In the genomic region with DNA sequence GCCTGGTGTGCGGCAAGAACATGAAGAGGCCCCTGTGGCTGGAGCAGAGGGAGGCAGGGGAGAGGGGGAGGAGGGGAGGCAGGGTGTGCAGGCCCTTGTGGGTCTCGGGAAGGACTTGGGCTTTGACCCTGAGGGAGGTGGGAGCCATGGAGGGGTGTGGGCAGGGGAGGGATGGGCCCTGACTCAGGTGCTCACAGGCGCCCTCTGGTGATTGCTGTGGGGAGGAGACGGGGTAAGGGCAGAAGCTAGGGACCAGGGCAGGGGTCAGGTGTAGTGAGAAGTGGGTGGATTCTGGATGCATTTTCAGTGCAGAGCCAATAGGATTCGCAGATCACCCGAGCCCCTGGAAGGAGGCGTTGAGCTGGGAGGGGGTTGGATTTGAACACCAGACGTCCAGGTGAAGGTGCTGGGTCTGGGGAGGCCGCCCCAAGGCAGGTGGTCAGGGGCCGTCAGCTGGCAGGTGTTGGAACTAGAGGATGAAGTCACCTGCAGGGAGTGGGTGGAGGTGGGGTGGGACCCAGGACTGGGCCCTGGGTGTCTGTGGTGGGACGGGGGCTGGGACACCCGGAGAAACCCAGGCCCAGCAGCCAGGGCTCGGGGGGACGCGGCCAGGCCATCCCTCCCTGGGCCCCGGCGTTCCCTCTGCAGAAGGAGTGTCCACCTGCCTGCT, we compare ENCODE assay signal across 8 cellular contexts.
DNase-seq lines count a peak whose midpoint lies in the region; ATAC-seq and TF ChIP-seq lines count a peak whose summit lies in the region.

No MANE protein-coding gene starts in this region.

- H3K27ac ChIP-seq in right cardiac atrium (ENCODE audit: low read length), result no peak overlapping the region
- H3K27ac ChIP-seq in esophagus squamous epithelium, result no peak overlapping the region

- peak; percentile 8 to 55 for ATAC-seq in right cardiac atrium
- ATAC-seq in GM18502 (IDR thresholded peaks at IDR 0.05; ENCODE audit: poor library complexity, unreplicated experiment), result no peak
- no peak for ATAC-seq in HG03571 (IDR thresholded peaks at IDR 0.05; ENCODE audit: unreplicated experiment)

- H3K27me3 ChIP-seq in right cardiac atrium (ENCODE audit: control insufficient read depth, insufficient read depth) (no peaks in the 10 kb centered on the region), esophagus squamous epithelium (no peaks in the 10 kb centered on the region)

- TF ChIP-seq CTCF in esophagus squamous epithelium (IDR thresholded peaks at IDR 0.05), result peak in 3 of 6 experiments; percentile 18 to 38 (median 25)

- 78% methylated on average over 17 of the region's 17 CpGs for WGBS in right cardiac atrium
- WGBS in esophagus squamous epithelium, 2 donors, result 67 to 72% methylated on average over 4 to 13 of the region's 17 CpGs

- intact Hi-C loops in right cardiac atrium (cut with DNase I), result no loop called here
- intact Hi-C loops in esophagus squamous epithelium (cut with DNase I), result no loop called here

- H3K4me1 ChIP-seq in right cardiac atrium (ENCODE audit: control insufficient read depth, insufficient read depth, low read length), result no peaks in the 10 kb centered on the region
- peaks cover 0 to 11% (median 0%) of the 10 kb centered on the region in 3 donors for H3K4me1 ChIP-seq in esophagus squamous epithelium

- no peak for TF ChIP-seq POLR2A in esophagus squamous epithelium (IDR thresholded peaks at IDR 0.05)

- DNase-seq in D341Med (ENCODE audit: low spot score) (peak; percentile 68), KBM-7 (peak; percentile 29), activated T-cell treated with anti-CD3 and anti-CD28 coated beads for 24 hours (ENCODE audit: low read depth) (peak; percentile 26), right cardiac atrium (peak in 2 of 3 donors; percentile 71 to 76), esophagus squamous epithelium (lab: John Stamatoyannopoulos, UW) (no peak)
- peak; percentile 34 to 42 for DNase-seq in stimulated activated CD4-positive, alpha-beta T cell treated with anti-CD3 and anti-CD28 coated beads, Interleukin-4, amount 100 ng/mL, for 48 hours (ENCODE audit: low read depth in 2 of 2)

- peaks cover 0 to 40% (median 4%) of the 10 kb centered on the region in 3 donors for H3K36me3 ChIP-seq in esophagus squamous epithelium

- in situ Hi-C loops in KBM-7 (cut with MboI; ENCODE audit: low pct_unique_long_range_greater_than_20kb, low sequenced_read_pairs), result no loop called here

- H3K4me3 ChIP-seq in right cardiac atrium (ENCODE audit: low read length), result no peak overlapping the region
- H3K4me3 ChIP-seq in esophagus squamous epithelium, result no peak overlapping the region

- H3K9me3 ChIP-seq in right cardiac atrium (ENCODE audit: control insufficient read depth, low read length), result no peaks in the 10 kb centered on the region
- peaks cover 0 to 14% (median 4%) of the 10 kb centered on the region in 3 donors for H3K9me3 ChIP-seq in esophagus squamous epithelium

Comparison
In these comparisons a context has a peak if more than half of its experiments do, and no peak if none do; other contexts are left out.
1. ATAC-seq: peak in right cardiac atrium (2 of 2); none in GM18502 (single experiment) and HG03571 (single experiment).